8 cellular contexts compared by ENCODE assay signal in genomic region chr6:104789770-104790190, GRCh38.
DNase-seq lines count a peak whose midpoint lies in the region; ATAC-seq and TF ChIP-seq lines count a peak whose summit lies in the region.

No MANE protein-coding gene starts in this region.

- no peaks in the 10 kb centered on the region for H4K20me1 ChIP-seq in PC-3 (ENCODE audit: low read length)

- H3K4me1 ChIP-seq in PC-3 (ENCODE audit: insufficient read depth, low read length) (no peaks in the 10 kb centered on the region; the same call in 1 of the 2 replicates), colonic mucosa (no peaks in the 10 kb centered on the region), parathyroid adenoma (no peaks in the 10 kb centered on the region)
- H3K4me1 ChIP-seq in effector memory CD4-positive, alpha-beta T cell (ENCODE audit: control insufficient read depth, insufficient read depth, low read length, poor library complexity, severe bottlenecking), result peaks cover 5% of the 10 kb centered on the region

- CTCF ChIA-PET in PC-3 (lab: Charles Lee), result interaction anchor here (0.6 to 0.7 kb wide), 6 partner anchors 62 to 633 kb away, joined by 3 to 11 read pairs (median 6); no protein-coding TSS in a partner anchor

- H3K27ac ChIP-seq in PC-3 (ENCODE audit: low read length) (no peak overlapping the region), colonic mucosa (no peak overlapping the region), parathyroid adenoma (no peak overlapping the region)
- no peak overlapping the region for H3K27ac ChIP-seq in effector memory CD4-positive, alpha-beta T cell (ENCODE audit: insufficient read depth, low read length, poor library complexity, severe bottlenecking)

- no peak overlapping the region for H3K9ac ChIP-seq in PC-3 (ENCODE audit: low read length)
- H3K9ac ChIP-seq in colonic mucosa (ENCODE audit: low read depth in 2 of 2, low read length in 2 of 2), result no peak overlapping the region
- no peak overlapping the region for H3K9ac ChIP-seq in parathyroid adenoma

- peak overlapping the region; percentile 38; the same call in 1 of the 2 replicates for H3K4me2 ChIP-seq in PC-3 (ENCODE audit: low read length)
- no peak overlapping the region for H3K4me2 ChIP-seq in parathyroid adenoma (ENCODE audit: low read length)

- H3K79me2 ChIP-seq in PC-3 (ENCODE audit: low read length), result no peaks in the 10 kb centered on the region
- no peaks in the 10 kb centered on the region for H3K79me2 ChIP-seq in parathyroid adenoma

- no peaks in the 10 kb centered on the region for H3K9me2 ChIP-seq in PC-3 (replicated peaks; ENCODE audit: low read length)

- no peaks in the 10 kb centered on the region for H3F3A ChIP-seq in PC-3 (ENCODE audit: low read length, unreplicated experiment)

- peak; percentile 60 for TF ChIP-seq CTCF in PC-3 (conservative IDR thresholded peaks at IDR 0.05; ENCODE audit: low read depth, low read length)
- TF ChIP-seq CTCF in colonic mucosa (IDR thresholded peaks at IDR 0.05), result peak; percentile 31
- peak; percentile 16 for TF ChIP-seq CTCF in parathyroid adenoma (IDR thresholded peaks at IDR 0.05)

- H3K9me3 ChIP-seq in PC-3 (ENCODE audit: low read length) (no peaks in the 10 kb centered on the region), colonic mucosa (no peaks in the 10 kb centered on the region), parathyroid adenoma (ENCODE audit: control insufficient read depth, low read length) (no peaks in the 10 kb centered on the region)
- H3K9me3 ChIP-seq in effector memory CD4-positive, alpha-beta T cell (ENCODE audit: control insufficient read depth, low read length), result no peaks in the 10 kb centered on the region

- H2AFZ ChIP-seq in PC-3 (ENCODE audit: low read length) (peak overlapping the region; percentile 39; the same call in 1 of the 2 replicates), parathyroid adenoma (no peak overlapping the region)

- H3K4me3 ChIP-seq in PC-3 (ENCODE audit: low read length) (0 out of 2 replicates have a peak overlapping the region, but pooled peaks have one; percentile 26), colonic mucosa (no peak overlapping the region), parathyroid adenoma (ENCODE audit: low read depth, low read length) (no peak overlapping the region)
- no peak overlapping the region for H3K4me3 ChIP-seq in effector memory CD4-positive, alpha-beta T cell (ENCODE audit: insufficient read depth, low read depth, low read length, poor library complexity, severe bottlenecking)

- BruUV-seq in PC-3 (replicated peaks; lab: Mats Ljungman, UMichigan), result no TSS peak

- H3K27me3 ChIP-seq in PC-3 (ENCODE audit: low read length) (no peaks in the 10 kb centered on the region), colonic mucosa (no peaks in the 10 kb centered on the region), parathyroid adenoma (ENCODE audit: control insufficient read depth, insufficient read depth, low read length) (no peaks in the 10 kb centered on the region)
- H3K27me3 ChIP-seq in effector memory CD4-positive, alpha-beta T cell (replicated peaks; ENCODE audit: control insufficient read depth, insufficient read depth, low read length, poor library complexity, severe bottlenecking), result no peaks in the 10 kb centered on the region

- DNase-seq in DMS114 treated with DMSO at 0.1 percent for 48 hours (lab: John Stamatoyannopoulos, UW; ENCODE audit: unreplicated experiment), result peak; percentile 55
- DNase-seq in PC-3, result peak; percentile 48
- no peak for DNase-seq in colonic mucosa
- no peak for DNase-seq in effector memory CD4-positive, alpha-beta T cell
- DNase-seq in NCI-H446 treated with DMSO at 0.1 percent for 48 hours (lab: John Stamatoyannopoulos, UW), result no peak

- H3K36me3 ChIP-seq in PC-3 (ENCODE audit: low read depth, low read length) (no peaks in the 10 kb centered on the region), colonic mucosa (no peaks in the 10 kb centered on the region), parathyroid adenoma (ENCODE audit: control insufficient read depth, insufficient read depth, low read length) (no peaks in the 10 kb centered on the region)
- peaks cover under 1% of the 10 kb centered on the region for H3K36me3 ChIP-seq in effector memory CD4-positive, alpha-beta T cell (ENCODE audit: control insufficient read depth, insufficient read depth, low read length)

- POLR2A ChIA-PET in PC-3 (lab: Charles Lee; ENCODE audit: unreplicated experiment), result no interaction called here

- intact Hi-C loops in PC-3 (cut with micrococcal nuclease), result loop anchor here (2.0 to 10.0 kb wide), 3 partner anchors 69 to 288 kb away; partner anchors contain the start of gene HACE1
- intact Hi-C loops in colonic mucosa (cut with DNase I), result no loop called here

- peak; percentile 93 for ATAC-seq in GM18907 (IDR thresholded peaks at IDR 0.05; ENCODE audit: unreplicated experiment)
- ATAC-seq in HG03103 (IDR thresholded peaks at IDR 0.05; ENCODE audit: low read depth, unreplicated experiment), result peak; percentile 81
- peak; percentile 61; the same call in 1 of the 2 replicates for ATAC-seq in PC-3

Comparison
In these comparisons a context has a peak if more than half of its experiments do, and no peak if none do; other contexts are left out.
1. DNase-seq: peak in DMS114 treated with DMSO at 0.1 percent for 48 hours (single experiment) and PC-3 (single experiment); none in colonic mucosa (single experiment), effector memory CD4-positive, alpha-beta T cell (0 of 3) and NCI-H446 treated with DMSO at 0.1 percent for 48 hours (single experiment).
2. Peak in every context shown above with its lines, with median percentiles within 50 percentile points of each other: ATAC-seq and CTCF ChIP-seq.